Comparison of ENCODE assay signal across 10 cellular contexts in the genomic region with DNA sequence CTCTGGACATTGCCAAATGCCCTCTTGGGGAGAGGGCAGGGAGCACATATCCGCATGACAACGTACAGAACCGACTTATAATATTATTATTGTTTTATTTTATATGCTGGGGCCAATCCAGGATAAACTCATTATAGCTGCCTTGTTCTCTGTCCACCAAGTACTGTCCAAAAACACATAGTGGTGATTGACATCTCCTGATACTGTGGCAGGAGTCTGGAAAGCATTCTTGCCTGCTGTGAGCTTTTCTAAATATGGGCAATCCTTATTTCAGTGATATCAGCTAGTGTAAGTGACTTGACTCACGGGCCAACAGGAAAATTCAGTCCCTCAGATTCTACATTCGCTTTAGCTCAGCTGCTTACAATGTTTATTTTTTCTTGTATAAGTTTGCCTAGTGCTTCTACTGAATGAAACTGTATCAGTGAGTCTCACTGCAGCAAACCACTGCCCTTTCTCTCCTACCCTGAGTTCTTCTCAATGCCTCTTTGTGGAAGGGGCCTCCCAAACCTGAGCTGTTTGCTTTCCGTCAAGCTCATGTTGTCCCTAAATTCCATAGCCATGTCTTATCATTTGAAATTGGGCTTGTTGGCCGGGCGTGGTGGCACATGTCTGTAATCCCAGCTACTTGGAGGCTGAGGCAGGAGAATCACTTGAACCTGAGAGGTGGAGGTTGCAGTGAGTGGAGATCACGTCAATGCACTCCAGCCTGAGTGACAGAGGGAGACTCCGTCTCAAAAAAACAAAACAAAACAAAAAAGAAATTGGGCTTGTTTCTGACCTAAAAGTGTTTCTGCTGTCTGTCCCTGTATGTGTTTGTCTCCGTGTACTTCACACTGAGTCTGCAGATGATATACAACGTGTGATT. TPM values are rescaled to one million over a fixed set of nuclear protein-coding genes. Genes with fewer than 3 reads are reported as not detected.
DNase-seq lines count a peak whose midpoint lies in the region; ATAC-seq and TF ChIP-seq lines count a peak whose summit lies in the region.
"Had no signal": no experiment of that assay in that cellular context is flagged by ENCODE, and none has a peak within 500 bp of the region (broad histone marks: within the 10 kb centered on the region; RNA-seq: fewer than 3 reads in every experiment).

No MANE protein-coding gene starts in this region.

- CTCF ChIA-PET in AG04450 (lab: Charles Lee), result interaction anchor here (1.4 to 4.0 kb wide), 3 partner anchors 45 to 132 kb away, joined by 3 to 41 read pairs (median 3); no protein-coding TSS in a partner anchor
- CTCF ChIA-PET in HEK293T (lab: Yijun Ruan, JAX), result interaction anchor here (1.6 kb wide), 1 partner anchor 130 kb away, joined by 3 read pairs; no protein-coding TSS in a partner anchor

- POLR2A ChIA-PET in AG04450 (lab: Yijun Ruan, JAX), result interaction anchor here (1.1 to 1.8 kb wide), 3 partner anchors 17 to 130 kb away, joined by 3 to 14 read pairs (median 3); partner anchors contain the start of gene ZDHHC17
- POLR2A ChIA-PET in HEK293T (lab: Yijun Ruan, JAX), result interaction anchor here (1.6 to 1.8 kb wide), 2 partner anchors 21 to 130 kb away, joined by 3 to 12 read pairs; no protein-coding TSS in a partner anchor

- H3K27me3 Mint-ChIP-seq in effector memory CD8-positive, alpha-beta T cell, result peaks cover 65 to 66% of the 10 kb centered on the region in 2 donors
- H3K27me3 Mint-ChIP-seq in neural progenitor cell (ENCODE audit: insufficient read depth, low read depth), result peaks cover 8% of the 10 kb centered on the region

- H3K4me1 ChIP-seq in neural progenitor cell, result peaks cover 32% of the 10 kb centered on the region

- H3K4me3 Mint-ChIP-seq in effector memory CD8-positive, alpha-beta T cell, result peak overlapping the region; percentile 81 to 86
- peak overlapping the region; percentile 90 for H3K4me3 Mint-ChIP-seq in neural progenitor cell

- H3K36me3 ChIP-seq in neural progenitor cell, result no peaks in the 10 kb centered on the region

- H3K36me3 Mint-ChIP-seq in effector memory CD8-positive, alpha-beta T cell (ENCODE audit: insufficient read depth), result no peaks in the 10 kb centered on the region
- H3K36me3 Mint-ChIP-seq in neural progenitor cell, result peaks cover 3% of the 10 kb centered on the region

- H3K79me2 ChIP-seq in neural progenitor cell (ENCODE audit: low read depth), result peaks cover 28% of the 10 kb centered on the region

- H3K27ac ChIP-seq in AG04450 (ENCODE audit: low read depth, low read length), result peak overlapping the region; percentile 94
- H3K27ac ChIP-seq in neural progenitor cell, result no peak overlapping the region

- TF ChIP-seq CTCF in AG04450 (IDR thresholded peaks at IDR 0.05; ENCODE audit: low read depth, low read length), result no peak
- TF ChIP-seq CTCF in neural progenitor cell (IDR thresholded peaks at IDR 0.05), result no peak

- H3K27me3 ChIP-seq in AG04450 (ENCODE audit: control insufficient read depth, insufficient read depth, low read length) (no peaks in the 10 kb centered on the region), neural progenitor cell (no peaks in the 10 kb centered on the region)

- no peak for ATAC-seq in effector memory CD8-positive, alpha-beta T cell (replicated peaks)
- no peak for ATAC-seq in GM19397 (IDR thresholded peaks at IDR 0.05; ENCODE audit: unreplicated experiment)

- H3K9ac ChIP-seq in neural progenitor cell, result no peak overlapping the region

- H3K9me3 ChIP-seq in AG04450 (ENCODE audit: control insufficient read depth, insufficient read depth, low read length), result no peaks in the 10 kb centered on the region; the same call in 1 of the 2 replicates
- H3K9me3 ChIP-seq in neural progenitor cell (ENCODE audit: low read depth), result no peaks in the 10 kb centered on the region

- no peak overlapping the region for H3K4me3 ChIP-seq in AG04450 (ENCODE audit: low read depth, low read length)
- no peak overlapping the region for H3K4me3 ChIP-seq in neural progenitor cell

- H3F3A ChIP-seq in neural progenitor cell (ENCODE audit: low read depth), result peaks cover 14% of the 10 kb centered on the region

- peaks cover 10 to 11% of the 10 kb centered on the region in 2 donors for H3K4me1 Mint-ChIP-seq in effector memory CD8-positive, alpha-beta T cell (ENCODE audit: low read depth in 2 of 2)
- peaks cover 40% of the 10 kb centered on the region for H3K4me1 Mint-ChIP-seq in neural progenitor cell

- H2AFZ ChIP-seq in neural progenitor cell (replicated peaks), result peak overlapping the region; percentile 58

- peak overlapping the region; percentile 78 for H3K4me2 ChIP-seq in neural progenitor cell

- no peak overlapping the region for H3K27ac Mint-ChIP-seq in effector memory CD8-positive, alpha-beta T cell
- peak overlapping the region; percentile 99 for H3K27ac Mint-ChIP-seq in neural progenitor cell

- no peak for TF ChIP-seq POLR2A in erythroblast (IDR thresholded peaks at IDR 0.05; ENCODE audit: low read length)

- DNase-seq in AG04450 (ENCODE audit: low read depth, low spot score) (no peak), HEK293T (ENCODE audit: extremely low spot score) (no peak), neural progenitor cell (ENCODE audit: low spot score) (no peak), kidney glomerular epithelial cell (lab: John Stamatoyannopoulos, UW) (no peak), NCI-H1092 treated with DMSO at 0.1 percent for 48 hours (lab: John Stamatoyannopoulos, UW) (no peak), erythroblast (lab: John Stamatoyannopoulos, UW) (no peak)
- DNase-seq in effector memory CD8-positive, alpha-beta T cell, result no peak
- DNase-seq: hippocampal formation, NCI-H1092 had no signal

- H3K9me3 Mint-ChIP-seq in effector memory CD8-positive, alpha-beta T cell, result no peaks in the 10 kb centered on the region
- no peaks in the 10 kb centered on the region for H3K9me3 Mint-ChIP-seq in neural progenitor cell

- peaks cover 23% of the 10 kb centered on the region for H4K20me1 ChIP-seq in neural progenitor cell (ENCODE audit: low read depth)

TF ChIP-seq in HEK293T, 16 proteins besides CTCF, POLR2A, EP300 and RAD21:
- TF ChIP-seq PKNOX1 (IDR thresholded peaks at IDR 0.05), result peak; percentile 70
- no peak for TF ChIP-seq SP1 (IDR thresholded peaks at IDR 0.05)

RNA-seq across cellular contexts. Expression of gene CSRP2, which starts 1.6 kb away (rescaled TPM):
- polyA plus RNA-seq in AG04450 (2011; rRNA removed), result 95.9 and 108 TPM in 2 replicates
- polyA minus RNA-seq in AG04450 (2011; rRNA and poly(A)+ RNA removed), result 31.5 and 35.2 TPM in 2 replicates
- 353 and 405 TPM in 2 replicates for total RNA-seq in neural progenitor cell (ENCODE audit: low replicate concordance)
